ENCODE assay signal across 8 cellular contexts in genomic region chr15:67884514-67885225, GRCh38. TPM values are rescaled to one million over a fixed set of nuclear protein-coding genes. Genes with fewer than 3 reads are reported as not detected.
DNase-seq lines count a peak whose midpoint lies in the region; ATAC-seq and TF ChIP-seq lines count a peak whose summit lies in the region.

No MANE protein-coding gene starts in this region.

- CTCF ChIA-PET in activated CD8-positive, alpha-beta T cell treated with anti-CD3 and anti-CD28 coated beads for 36 hours (lab: Charles Lee), result interaction anchor here (0.6 kb wide), 1 partner anchor 428 kb away, joined by 3 read pairs; no protein-coding TSS in a partner anchor

- H3K36me3 Mint-ChIP-seq in activated CD8-positive, alpha-beta T cell treated with anti-CD3 and anti-CD28 coated beads for 36 hours (ENCODE audit: low read depth), result no peaks in the 10 kb centered on the region
- no peaks in the 10 kb centered on the region for H3K36me3 Mint-ChIP-seq in effector memory CD8-positive, alpha-beta T cell (ENCODE audit: insufficient read depth)

- no peak for TF ChIP-seq CTCF in GM12875 (IDR thresholded peaks at IDR 0.05; ENCODE audit: borderline replicate concordance, insufficient read depth, low read depth, low read length)
- no peak for TF ChIP-seq CTCF in activated CD8-positive, alpha-beta T cell treated with anti-CD3 and anti-CD28 coated beads for 36 hours (IDR thresholded peaks at IDR 0.05)

- DNase-seq in NCI-H460 (ENCODE audit: extremely low read depth, low read depth) (peak; percentile 61), lung microvascular endothelial cell (ENCODE audit: low read depth in 2 of 2) (peak; percentile 39 to 68)
- peak; percentile 60 for DNase-seq in activated CD8-positive, alpha-beta T cell treated with anti-CD3 and anti-CD28 coated beads for 36 hours
- DNase-seq in effector memory CD8-positive, alpha-beta T cell, result peak in 2 of 3 experiments; percentile 13 to 31
- DNase-seq in stimulated activated CD4-positive, alpha-beta T cell treated with anti-CD3 and anti-CD28 coated beads, TNF-alpha, amount 100 ng/mL, for 1 hour (ENCODE audit: low read depth in 3 of 3, low spot score in 1 of 3), result peak in 2 of 3 donors; percentile 19 to 44

- intact Hi-C loops in activated CD8-positive, alpha-beta T cell treated with anti-CD3 and anti-CD28 coated beads for 36 hours (cut with micrococcal nuclease), result no loop called here

- peaks cover 13% of the 10 kb centered on the region for H3K27me3 Mint-ChIP-seq in activated CD8-positive, alpha-beta T cell treated with anti-CD3 and anti-CD28 coated beads for 36 hours
- peaks cover 26 to 53% of the 10 kb centered on the region in 2 donors for H3K27me3 Mint-ChIP-seq in effector memory CD8-positive, alpha-beta T cell

- POLR2A ChIA-PET in activated CD8-positive, alpha-beta T cell treated with anti-CD3 and anti-CD28 coated beads for 36 hours (lab: Charles Lee), result no interaction called here

- peak; percentile 75 for ATAC-seq in activated CD8-positive, alpha-beta T cell treated with anti-CD3 and anti-CD28 coated beads for 36 hours
- ATAC-seq in effector memory CD8-positive, alpha-beta T cell (replicated peaks), result peak; percentile 80
- ATAC-seq in GM19023 (IDR thresholded peaks at IDR 0.05; ENCODE audit: unreplicated experiment), result no peak
- no peak for ATAC-seq in HG02840 (IDR thresholded peaks at IDR 0.05; ENCODE audit: low FRiP score, unreplicated experiment)

- no peak overlapping the region for H3K27ac Mint-ChIP-seq in activated CD8-positive, alpha-beta T cell treated with anti-CD3 and anti-CD28 coated beads for 36 hours
- H3K27ac Mint-ChIP-seq in effector memory CD8-positive, alpha-beta T cell, result no peak overlapping the region

- peaks cover 4% of the 10 kb centered on the region for H3K9me3 Mint-ChIP-seq in activated CD8-positive, alpha-beta T cell treated with anti-CD3 and anti-CD28 coated beads for 36 hours
- no peaks in the 10 kb centered on the region for H3K9me3 Mint-ChIP-seq in effector memory CD8-positive, alpha-beta T cell

- peaks cover 18% of the 10 kb centered on the region for H3K4me1 Mint-ChIP-seq in activated CD8-positive, alpha-beta T cell treated with anti-CD3 and anti-CD28 coated beads for 36 hours (ENCODE audit: low read depth)
- H3K4me1 Mint-ChIP-seq in effector memory CD8-positive, alpha-beta T cell (ENCODE audit: low read depth in 2 of 2), result peaks cover 0 to 9% of the 10 kb centered on the region in 2 donors

- H3K4me3 Mint-ChIP-seq in activated CD8-positive, alpha-beta T cell treated with anti-CD3 and anti-CD28 coated beads for 36 hours, result peak overlapping the region; percentile 68
- peak overlapping the region; percentile 67 to 78 for H3K4me3 Mint-ChIP-seq in effector memory CD8-positive, alpha-beta T cell

- peak overlapping the region; percentile 46 for H3K4me3 ChIP-seq in GM12875 (ENCODE audit: low read depth, low read length)

RNA-seq across cellular contexts. Expression of gene RNU6-1, which starts 44.8 kb away (rescaled TPM):
- total RNA-seq in NCI-H460 (2014; rRNA removed; shearing (Covaris generic)), result not detected in 2 replicates
- not detected in 2 replicates for polyA plus RNA-seq in NCI-H460 (2014; cell fraction: nucleus; rRNA removed)
- not detected for total RNA-seq in activated CD8-positive, alpha-beta T cell treated with anti-CD3 and anti-CD28 coated beads for 36 hours
- total RNA-seq in lung microvascular endothelial cell, result not detected in 2 replicates

RNA-seq across cellular contexts. Expression of gene SKOR1, which starts 59.4 kb away (rescaled TPM):
- 0.05 and 0.17 TPM in 2 replicates for total RNA-seq in NCI-H460 (2014; rRNA removed; shearing (Covaris generic))
- polyA plus RNA-seq in NCI-H460 (2014; cell fraction: nucleus; rRNA removed), result 0.07 TPM in 1 of 2 replicates, not detected in the other
- total RNA-seq in activated CD8-positive, alpha-beta T cell treated with anti-CD3 and anti-CD28 coated beads for 36 hours, result under 1 TPM; 0.09 to 0.25 TPM
- under 0.01 TPM in 2 replicates for total RNA-seq in lung microvascular endothelial cell

Comparison
In these comparisons a context has a peak if more than half of its experiments do, and no peak if none do; other contexts are left out.
1. ATAC-seq: peak in activated CD8-positive, alpha-beta T cell treated with anti-CD3 and anti-CD28 coated beads for 36 hours (single experiment) and effector memory CD8-positive, alpha-beta T cell (single experiment); none in GM19023 (single experiment) and HG02840 (single experiment).
2. Peak in every context shown above with its lines, with median percentiles within 50 percentile points of each other: DNase-seq.